15 cellular contexts compared by ENCODE assay signal in the genomic region with DNA sequence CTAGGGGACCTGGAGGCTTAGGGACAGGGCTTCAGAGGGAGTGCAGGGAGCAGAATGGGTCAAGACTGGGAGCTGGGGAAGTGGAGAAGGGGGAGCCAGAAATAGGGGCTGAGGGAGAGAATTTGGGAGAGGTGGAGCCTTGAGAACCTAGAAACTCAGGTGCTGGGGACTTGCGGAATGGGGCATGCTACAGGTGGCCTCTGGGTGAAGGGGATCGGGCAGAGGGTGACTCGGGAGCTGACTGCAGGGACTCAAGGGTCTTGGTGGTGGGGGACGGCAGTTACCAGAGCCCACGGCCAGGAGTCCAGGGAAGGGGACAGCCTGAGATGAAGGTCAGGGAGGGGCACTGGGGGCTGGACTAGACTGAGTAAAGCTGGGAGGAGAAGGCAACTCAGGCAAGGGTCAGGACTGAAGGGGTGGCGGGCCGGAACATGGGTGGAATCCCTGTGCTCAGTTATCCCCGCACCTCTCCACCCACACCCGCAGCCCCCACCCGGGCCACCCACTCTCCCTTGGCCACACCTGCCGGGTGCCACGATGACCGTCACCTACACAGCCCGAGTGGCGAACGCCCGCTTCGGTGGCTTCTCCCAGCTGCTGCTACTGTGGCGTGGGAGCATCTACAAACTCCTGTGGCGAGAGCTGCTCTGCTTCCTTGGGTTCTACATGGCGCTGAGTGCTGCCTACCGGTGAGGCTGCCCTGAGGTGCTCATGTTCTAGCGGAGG. TPM values are rescaled to one million over a fixed set of nuclear protein-coding genes. Genes with fewer than 3 reads are reported as not detected.
DNase-seq lines count a peak whose midpoint lies in the region; ATAC-seq and TF ChIP-seq lines count a peak whose summit lies in the region.
"Had no signal": no experiment of that assay in that cellular context is flagged by ENCODE, and none has a peak within 500 bp of the region (broad histone marks: within the 10 kb centered on the region; RNA-seq: fewer than 3 reads in every experiment).

No MANE protein-coding gene starts in this region.

- H3K27me3 Mint-ChIP-seq in MCF 10A (ENCODE audit: insufficient read depth, unreplicated experiment) = no peaks in the 10 kb centered on the region
- H3K27me3 Mint-ChIP-seq in WTC11 (ENCODE audit: low read depth) = peaks cover 49% of the 10 kb centered on the region

- no peak overlapping the region for H3K4me2 ChIP-seq in mammary epithelial cell (ENCODE audit: insufficient read depth, low read depth, low read length)

- dilution Hi-C loops in mammary epithelial cell (cut with HindIII; ENCODE audit: low sequenced_read_pairs) = no loop called here

- intact Hi-C loops in MCF 10A (cut with micrococcal nuclease) (no loop called here), mammary epithelial cell (cut with micrococcal nuclease) (no loop called here), Right ventricle myocardium superior (cut with DNase I) (no loop called here)

- H3K27me3 ChIP-seq in mammary epithelial cell (ENCODE audit: insufficient read depth, low read length) = no peaks in the 10 kb centered on the region

- peaks cover 24% of the 10 kb centered on the region for H3K4me1 Mint-ChIP-seq in MCF 10A (ENCODE audit: insufficient read depth, unreplicated experiment)
- H3K4me1 Mint-ChIP-seq in WTC11 = peaks cover 13% of the 10 kb centered on the region

- no peaks in the 10 kb centered on the region for H4K20me1 ChIP-seq in mammary epithelial cell (ENCODE audit: insufficient read depth, low read length)

- peaks cover 17% of the 10 kb centered on the region for H3K4me1 ChIP-seq in mammary epithelial cell (ENCODE audit: insufficient read depth, low read length)

- POLR2A ChIA-PET in MCF 10A (lab: Yijun Ruan, JAX) (interaction anchor here (0.5 to 5.1 kb wide), 4 partner anchors 8 to 29 kb away, joined by 3 to 43 read pairs (median 4); partner anchors contain the start of genes GET3, TNPO2 and TRIR), WTC11 (lab: Charles Lee) (interaction anchor here (0.5 to 1.2 kb wide), 4 partner anchors 18 to 124 kb away, joined by 3 to 9 read pairs (median 4); partner anchors contain the start of gene TRIR)

- H3K4me3 ChIP-seq in mammary epithelial cell (replicated peaks in 1 of 3; ENCODE audit: insufficient read depth in 1 of 3, low read depth in 2 of 3, low read length in 3 of 3) (no peak overlapping the region), iPS-18c (ENCODE audit: insufficient read depth, low read depth, low read length) (peak overlapping the region; percentile 36; the same call in 1 of the 2 replicates)
- H3K4me3 ChIP-seq: MG63 had no signal

- TF ChIP-seq CTCF in MCF 10A (IDR thresholded peaks at IDR 0.05; ENCODE audit: unreplicated experiment) (no peak), mammary epithelial cell (conservative IDR thresholded peaks at IDR 0.05 in 1 of 2, IDR thresholded peaks at IDR 0.05 in 1 of 2; ENCODE audit: extremely low read depth in 1 of 2, insufficient read depth in 1 of 2, low read depth in 1 of 2, low read length in 2 of 2) (no peak), WTC11 (IDR thresholded peaks at IDR 0.05) (no peak)

- in situ Hi-C loops in mammary epithelial cell (cut with MboI; ENCODE audit: low sequenced_read_pairs in 2 of 2) = no loop called here

- H3K4me3 Mint-ChIP-seq in MCF 10A (ENCODE audit: unreplicated experiment) (peak overlapping the region; percentile 58), WTC11 (peak overlapping the region; percentile 69)
- H3K4me3 Mint-ChIP-seq: CD14-positive monocyte had no signal

- CTCF ChIA-PET in MCF 10A (lab: Yijun Ruan, JAX) = interaction anchor here (0.5 to 2.3 kb wide), 10 partner anchors 10 to 181 kb away, joined by 3 to 15 read pairs (median 4); no protein-coding TSS in a partner anchor
- CTCF ChIA-PET in mammary epithelial cell (lab: Charles Lee; ENCODE audit: low non-redundant PET) = no interaction called here
- CTCF ChIA-PET in WTC11 (lab: Charles Lee) = interaction anchor here (1.4 to 2.5 kb wide), 6 partner anchors 8 to 133 kb away, joined by 3 to 17 read pairs (median 4); partner anchors contain the start of gene GET3

- no peak overlapping the region for H3K27ac Mint-ChIP-seq in MCF 10A (ENCODE audit: low read depth, unreplicated experiment)
- no peak overlapping the region for H3K27ac Mint-ChIP-seq in WTC11
- H3K27ac Mint-ChIP-seq: CD14-positive monocyte had no signal

- no peak overlapping the region for H3K27ac ChIP-seq in mammary epithelial cell (ENCODE audit: insufficient read depth, low read depth, low read length)

- ATAC-seq in WTC11 (peak; percentile 24; the same call in 1 of the 2 replicates), GM19455 (IDR thresholded peaks at IDR 0.05; ENCODE audit: unreplicated experiment) (no peak), Right ventricle myocardium superior (ENCODE audit: poor library complexity) (no peak)

- no peaks in the 10 kb centered on the region for H3K9me3 ChIP-seq in mammary epithelial cell (replicated peaks; ENCODE audit: insufficient read depth, low read length)
- H3K9me3 ChIP-seq in iPS-18c (ENCODE audit: control insufficient read depth, insufficient read depth, low read length) = no peaks in the 10 kb centered on the region

- 77% methylated on average over 15 of the region's 23 CpGs for WGBS in mammary epithelial cell (ENCODE audit: low coverage, missing lambda C conversion rate)

- H3K36me3 ChIP-seq in mammary epithelial cell (ENCODE audit: insufficient read depth, low read length) = peaks cover 2% of the 10 kb centered on the region

- H3K36me3 Mint-ChIP-seq in MCF 10A (ENCODE audit: insufficient read depth, unreplicated experiment) (peaks cover 13% of the 10 kb centered on the region), WTC11 (peaks cover 10% of the 10 kb centered on the region)

- H3K9ac ChIP-seq in mammary epithelial cell (ENCODE audit: insufficient read depth, low read length) = no peak overlapping the region

- no peak for DNase-seq in MCF 10A (ENCODE audit: unreplicated experiment)
- no peak for DNase-seq in mammary epithelial cell
- no peak for DNase-seq in WTC11 (ENCODE audit: low spot score)
- DNase-seq in Right ventricle myocardium superior = no peak
- no peak for DNase-seq in NCI-H1105 treated with DMSO at 0.1 percent for 48 hours (lab: John Stamatoyannopoulos, UW)
- DNase-seq: DMS 273 treated with DMSO at 0.1 percent for 48 hours, MG63, NCI-H1092, NCI-H2081 treated with DMSO at 0.1 percent for 48 hours, NCI-H2227 treated with DMSO at 0.1 percent for 48 hours, NCI-H524 treated with DMSO at 0.1 percent for 48 hours, SHP77 treated with DMSO at 0.1 percent for 48 hours had no signal

- H2AFZ ChIP-seq in mammary epithelial cell (ENCODE audit: low read depth, low read length) = no peak overlapping the region

- BruUV-seq in MCF 10A (replicated peaks; lab: Mats Ljungman, UMichigan) (no TSS peak), mammary epithelial cell (replicated peaks; lab: Mats Ljungman, UMichigan) (no TSS peak)

- H3K79me2 ChIP-seq in mammary epithelial cell (ENCODE audit: insufficient read depth, low read length) = no peaks in the 10 kb centered on the region

- H3K9me3 Mint-ChIP-seq in MCF 10A (ENCODE audit: unreplicated experiment) = no peaks in the 10 kb centered on the region
- no peaks in the 10 kb centered on the region for H3K9me3 Mint-ChIP-seq in WTC11

TF ChIP-seq in WTC11, 78 proteins besides CTCF, POLR2A, EP300 and RAD21 (continues in another document):
- no peak for TF ChIP-seq IRF2 (CRISPR knock-in tag; IDR thresholded peaks at IDR 0.05; ENCODE audit: borderline replicate concordance, low read depth)

RNA-seq across cellular contexts. Expression of gene BEST2, which starts 0.6 kb away (rescaled TPM):
- total RNA-seq in MCF 10A (2022) (0.70 and 0.83 TPM in 2 replicates), mammary epithelial cell (under 1 TPM in 1 of 2 donors, not detected in 1; 0.50 TPM), WTC11 (2021) (3.3 to 4.7 TPM (median 4.1 TPM) in 3 replicates), Right ventricle myocardium superior (not detected)
- polyA plus RNA-seq in mammary epithelial cell = 0.12 TPM
- polyA minus RNA-seq in mammary epithelial cell = 1.5 TPM
- polyA plus RNA-seq: CD14-positive monocyte had no signal

RNA-seq across cellular contexts. Expression of gene GET3, which starts 14.9 kb away (rescaled TPM):
- total RNA-seq in MCF 10A (2022) (62.9 and 67.1 TPM in 2 replicates), mammary epithelial cell (10 to 100 TPM; 64.3 to 74.5 TPM), WTC11 (2021) (104 to 110 TPM (median 104 TPM) in 3 replicates), Right ventricle myocardium superior (60.7 TPM)
- 153 TPM for polyA plus RNA-seq in mammary epithelial cell
- 96.3 TPM for polyA minus RNA-seq in mammary epithelial cell

RNA-seq across cellular contexts. Expression of gene TRIR, which starts 17.7 kb away (rescaled TPM):
- 139 and 146 TPM in 2 replicates for total RNA-seq in MCF 10A (2022)
- total RNA-seq in mammary epithelial cell = 100 to 1,000 TPM; 102 to 138 TPM
- 170 TPM for polyA plus RNA-seq in mammary epithelial cell
- polyA minus RNA-seq in mammary epithelial cell = 88.9 TPM
- total RNA-seq in WTC11 (2021) = 165 to 172 TPM (median 167 TPM) in 3 replicates
- total RNA-seq in Right ventricle myocardium superior = 117 TPM

RNA-seq across cellular contexts. Expression of gene HOOK2, which starts 23.1 kb away (rescaled TPM):
- 31.6 and 32.8 TPM in 2 replicates for total RNA-seq in MCF 10A (2022)
- total RNA-seq in mammary epithelial cell = 10 to 100 TPM; 32.3 to 63.6 TPM
- polyA plus RNA-seq in mammary epithelial cell = 21.3 TPM
- polyA minus RNA-seq in mammary epithelial cell = 5.7 TPM
- 70.0 to 83.3 TPM (median 81.4 TPM) in 3 replicates for total RNA-seq in WTC11 (2021)
- total RNA-seq in Right ventricle myocardium superior = 43.6 TPM

RNA-seq across cellular contexts. Expression of gene TNPO2, which starts 28.5 kb away (rescaled TPM):
- total RNA-seq in MCF 10A (2022) (74.7 and 89.5 TPM in 2 replicates), mammary epithelial cell (100 to 1,000 TPM in 1 of 2 donors, 10 to 100 TPM in 1; 73.0 to 104 TPM), WTC11 (2021) (90.9 to 105 TPM (median 94.4 TPM) in 3 replicates), Right ventricle myocardium superior (30.9 TPM)
- polyA plus RNA-seq in mammary epithelial cell = 118 TPM
- polyA minus RNA-seq in mammary epithelial cell = 185 TPM
